Comparison of ENCODE assay signal across 8 cellular contexts in genomic region chr20:63498950-63499332, GRCh38. TPM values are rescaled to one million over a fixed set of nuclear protein-coding genes. Genes with fewer than 3 reads are reported as not detected.
DNase-seq lines count a peak whose midpoint lies in the region; ATAC-seq and TF ChIP-seq lines count a peak whose summit lies in the region.

TSS of gene EEF1A2 (minus strand) at chr20:63499083. CDS start at chr20:63497763, 1,320 bp downstream.

- no peak within 1 kb of the TSS for H3K4me3 Mint-ChIP-seq in osteocyte (ENCODE audit: unreplicated experiment)

- no peak within 1 kb of the TSS for H3K27ac Mint-ChIP-seq in osteocyte (ENCODE audit: unreplicated experiment)

- peaks cover 4% of the 10 kb centered on the region for H3K27me3 Mint-ChIP-seq in osteocyte (ENCODE audit: unreplicated experiment)

- no peak for TF ChIP-seq CTCF in osteocyte (IDR thresholded peaks at IDR 0.05)

- no peaks in the 10 kb centered on the region for H3K9me3 Mint-ChIP-seq in osteocyte (ENCODE audit: unreplicated experiment)

- H3K4me1 Mint-ChIP-seq in osteocyte (ENCODE audit: unreplicated experiment), result peaks cover 2% of the 10 kb centered on the region

- ATAC-seq in GM21381 (IDR thresholded peaks at IDR 0.05; ENCODE audit: unreplicated experiment), result no peak

- peak; percentile 42 for DNase-seq in stimulated activated CD4-positive, alpha-beta T cell treated with anti-CD3 and anti-CD28 coated beads, Interleukin-12 subunit alpha, Interleukin-12 subunit beta, amount 100 ng/mL, for 4 hours
- DNase-seq in stimulated activated CD4-positive, alpha-beta T cell treated with anti-CD3 and anti-CD28 coated beads, Interleukin-1b, Interleukin-23, amount 100 ng/mL, for 48 hours, result no peak
- peak; percentile 63 for DNase-seq in SW480 (ENCODE audit: low spot score)
- peak; percentile 64 for DNase-seq in ecto neural progenitor cell (ENCODE audit: low spot score)
- peak; percentile 45 for DNase-seq in myocyte (ENCODE audit: low read depth)
- DNase-seq in osteocyte (ENCODE audit: extremely low spot score, unreplicated experiment), result no peak
- no peak for DNase-seq in hippocampal formation (lab: John Stamatoyannopoulos, UW)

- H3K36me3 Mint-ChIP-seq in osteocyte (ENCODE audit: unreplicated experiment), result no peaks in the 10 kb centered on the region

RNA-seq across cellular contexts. Expression of gene EEF1A2, which starts in this region (rescaled TPM):
- total RNA-seq in myocyte, result 456 and 555 TPM in 2 replicates
- 87.3 TPM for polyA plus RNA-seq in myocyte (2012)
- 0.56 and 0.68 TPM in 2 replicates for total RNA-seq in osteocyte

Comparison
In these comparisons a context has a peak if more than half of its experiments do, and no peak if none do; other contexts are left out.
1. RNA of gene EEF1A2 (total RNA-seq): 456 to 555 TPM in myocyte; 0.56 to 0.68 TPM in osteocyte; every median in the first group is over 100 times any median in the second.
2. DNase-seq: peak in stimulated activated CD4-positive, alpha-beta T cell treated with anti-CD3 and anti-CD28 coated beads, Interleukin-12 subunit alpha, Interleukin-12 subunit beta, amount 100 ng/mL, for 4 hours (single experiment), SW480 (single experiment), ecto neural progenitor cell (single experiment) and myocyte (single experiment); none in stimulated activated CD4-positive, alpha-beta T cell treated with anti-CD3 and anti-CD28 coated beads, Interleukin-1b, Interleukin-23, amount 100 ng/mL, for 48 hours (single experiment), osteocyte (single experiment) and hippocampal formation (0 of 2).